In genomic region chr5:1746371-1747078, GRCh38 we compare ENCODE assay signal across 21 cellular contexts. TPM values are rescaled to one million over a fixed set of nuclear protein-coding genes. Genes with fewer than 3 reads are reported as not detected.
A peak's percentile ranks its signal among the peaks of the same experiment; 100 is the strongest.
DNase-seq lines count a peak whose midpoint lies in the region; ATAC-seq, FAIRE-seq and TF ChIP-seq lines count a peak whose summit lies in the region.
"Had no signal": no experiment of that assay in that cellular context is flagged by ENCODE, and none has a peak within 500 bp of the region (broad histone marks: within the 10 kb centered on the region; RNA-seq: fewer than 3 reads in every experiment).

No MANE protein-coding gene starts in this region.

- H3K9ac ChIP-seq in kidney (ENCODE audit: low read length in 2 of 2), result no peak overlapping the region

- no peak for FAIRE-seq in kidney (lab: Jason Lieb, UNC)
- FAIRE-seq: GM12878, TTC549 had no signal

- peaks cover 0 to 57% (median 0%) of the 10 kb centered on the region in 7 donors for H3K27me3 ChIP-seq in spleen (replicated peaks in 1 of 7)
- H3K27me3 ChIP-seq: adrenal gland had no signal

- CTCF ChIA-PET in activated CD4-positive, alpha-beta T cell treated with anti-CD3 and anti-CD28 coated beads for 36 hours (lab: Charles Lee), result interaction anchor here (0.6 kb wide), 1 partner anchor 46 kb away, joined by 5 read pairs; no protein-coding TSS in a partner anchor

- POLR2A ChIA-PET in activated CD4-positive, alpha-beta T cell treated with anti-CD3 and anti-CD28 coated beads for 36 hours (lab: Charles Lee), result no interaction called here

- DNase-seq in activated CD4-positive, alpha-beta T cell treated with anti-CD3 and anti-CD28 coated beads for 36 hours, result peak; percentile 1
- no peak for DNase-seq in activated CD4-positive, alpha-beta T cell treated with anti-CD3 and anti-CD28 coated beads for 48 hours
- DNase-seq in NCI-H446 treated with DMSO at 0.1 percent for 48 hours (lab: John Stamatoyannopoulos, UW), result peak; percentile 21
- peak; percentile 67 for DNase-seq in kidney
- DNase-seq in spleen, result peak; percentile 72
- DNase-seq in GF-D8 (lab: John Stamatoyannopoulos, UW), result no peak
- DNase-seq in NCI-H1105 (lab: John Stamatoyannopoulos, UW), result no peak
- DNase-seq: 8988T, DMS79 treated with DMSO at 0.1 percent for 48 hours, left cardiac atrium, NCI-H1105 treated with DMSO at 0.1 percent for 48 hours, NCI-H2081, PC-9, T-cell had no signal

- TF ChIP-seq CTCF in kidney (IDR thresholded peaks at IDR 0.05; ENCODE audit: borderline replicate concordance, extremely low read depth, insufficient read depth) (no peak), spleen (IDR thresholded peaks at IDR 0.05 in 8 of 11, conservative IDR thresholded peaks at IDR 0.05 in 3 of 11) (no peak)

- H3K4me1 Mint-ChIP-seq in activated CD4-positive, alpha-beta T cell treated with anti-CD3 and anti-CD28 coated beads for 36 hours, result no peaks in the 10 kb centered on the region
- H3K4me1 Mint-ChIP-seq: T-cell had no signal

- H3K27ac Mint-ChIP-seq in activated CD4-positive, alpha-beta T cell treated with anti-CD3 and anti-CD28 coated beads for 36 hours, result no peak overlapping the region
- H3K27ac Mint-ChIP-seq: natural killer cell treated with Interleukin-12 subunit alpha and Interleukin-12 subunit beta and Interleukin-15 and Interleukin-18, amount 100 ng/mL, for 72 hours; T-cell had no signal

- no peaks in the 10 kb centered on the region for H3K4me1 ChIP-seq in kidney (ENCODE audit: control insufficient read depth in 1 of 2, insufficient read depth in 1 of 2, low read depth in 1 of 2, low read length in 2 of 2)
- no peaks in the 10 kb centered on the region for H3K4me1 ChIP-seq in spleen
- H3K4me1 ChIP-seq: adrenal gland, breast epithelium had no signal

- H3K27ac ChIP-seq in kidney (ENCODE audit: low read depth in 2 of 2, low read length in 2 of 2), result no peak overlapping the region
- H3K27ac ChIP-seq in spleen, result no peak overlapping the region
- H3K27ac ChIP-seq: adrenal gland, breast epithelium, PC-9, thoracic aorta had no signal

- peaks cover 3% of the 10 kb centered on the region for H3K9me3 Mint-ChIP-seq in activated CD4-positive, alpha-beta T cell treated with anti-CD3 and anti-CD28 coated beads for 36 hours (ENCODE audit: low read depth)
- H3K9me3 Mint-ChIP-seq: natural killer cell treated with Interleukin-12 subunit alpha and Interleukin-12 subunit beta and Interleukin-15 and Interleukin-18, amount 100 ng/mL, for 72 hours had no signal

- 89 to 93% (median 91%) methylated on average over 62 to 63 of the region's 63 CpGs for WGBS in spleen, 5 donors

- no peak for ATAC-seq in activated CD4-positive, alpha-beta T cell treated with anti-CD3 and anti-CD28 coated beads for 36 hours
- no peak for ATAC-seq in HG03159 (IDR thresholded peaks at IDR 0.05; ENCODE audit: unreplicated experiment)
- ATAC-seq: GM12878, left cardiac atrium, T-cell had no signal

- peaks cover 13% of the 10 kb centered on the region for H3K27me3 Mint-ChIP-seq in activated CD4-positive, alpha-beta T cell treated with anti-CD3 and anti-CD28 coated beads for 36 hours

- no peak for TF ChIP-seq POLR2A in spleen (IDR thresholded peaks at IDR 0.05)

- intact Hi-C loops in activated CD4-positive, alpha-beta T cell treated with anti-CD3 and anti-CD28 coated beads for 36 hours (cut with DNase I, micrococcal nuclease), result no loop called here
- intact Hi-C loops in kidney (cut with DNase I) (no loop called here), spleen (cut with DNase I; ENCODE audit: low total_unique reads) (loop anchor here (10.0 kb wide), 1 partner anchor 278 kb away; no protein-coding TSS in a partner anchor)

- no peak overlapping the region for H3K4me3 Mint-ChIP-seq in activated CD4-positive, alpha-beta T cell treated with anti-CD3 and anti-CD28 coated beads for 36 hours
- H3K4me3 Mint-ChIP-seq: natural killer cell treated with Interleukin-12 subunit alpha and Interleukin-12 subunit beta and Interleukin-15 and Interleukin-18, amount 100 ng/mL, for 72 hours; T-cell had no signal

- no peaks in the 10 kb centered on the region for H3K36me3 Mint-ChIP-seq in activated CD4-positive, alpha-beta T cell treated with anti-CD3 and anti-CD28 coated beads for 36 hours (ENCODE audit: low read depth)
- H3K36me3 Mint-ChIP-seq: natural killer cell treated with Interleukin-12 subunit alpha and Interleukin-12 subunit beta and Interleukin-15 and Interleukin-18, amount 100 ng/mL, for 72 hours; T-cell had no signal

- H3K9me3 ChIP-seq in kidney (ENCODE audit: control insufficient read depth in 1 of 2, low read length in 2 of 2) (no peaks in the 10 kb centered on the region), spleen (peaks cover 0 to 15% (median 2%) of the 10 kb centered on the region in 8 donors)
- H3K9me3 ChIP-seq: adrenal gland, breast epithelium, thoracic aorta had no signal

- H3K4me3 ChIP-seq in kidney (ENCODE audit: low read length in 2 of 2), result no peak overlapping the region
- H3K4me3 ChIP-seq in spleen, result no peak overlapping the region
- H3K4me3 ChIP-seq: adrenal gland, breast epithelium, GM12878, PC-9, thoracic aorta had no signal

- no peaks in the 10 kb centered on the region for H3K36me3 ChIP-seq in kidney (ENCODE audit: control insufficient read depth in 1 of 2, insufficient read depth in 2 of 2, low read length in 2 of 2)
- no peaks in the 10 kb centered on the region for H3K36me3 ChIP-seq in spleen
- H3K36me3 ChIP-seq: adrenal gland, breast epithelium, thoracic aorta had no signal

RNA-seq across cellular contexts. Expression of gene MRPL36, which starts 53.1 kb away (rescaled TPM):
- total RNA-seq in activated CD4-positive, alpha-beta T cell treated with anti-CD3 and anti-CD28 coated beads for 36 hours, result 10 to 100 TPM; 51.4 to 64.9 TPM
- total RNA-seq in kidney (29.6 TPM), spleen (10 to 100 TPM; 20.3 to 45.0 (median 22.0) TPM)
- polyA plus RNA-seq in kidney (ENCODE audit: insufficient read depth, low read depth, low replicate concordance) (96.7 TPM), spleen (10 to 100 TPM; 59.3 to 77.3 (median 66.2) TPM)

RNA-seq across cellular contexts. Expression of gene NDUFS6, which starts 54.7 kb away (rescaled TPM):
- 10 to 100 TPM; 18.8 to 37.1 TPM for total RNA-seq in activated CD4-positive, alpha-beta T cell treated with anti-CD3 and anti-CD28 coated beads for 36 hours
- total RNA-seq in kidney (31.1 TPM), spleen (10 to 100 TPM; 18.2 to 38.4 (median 25.1) TPM)
- polyA plus RNA-seq in kidney (ENCODE audit: insufficient read depth, low read depth, low replicate concordance) (164 TPM), spleen (10 to 100 TPM; 36.7 to 74.2 (median 49.3) TPM)

Comparison
In these comparisons a context has a peak if more than half of its experiments do, and no peak if none do; other contexts are left out.
1. DNase-seq: peak in activated CD4-positive, alpha-beta T cell treated with anti-CD3 and anti-CD28 coated beads for 36 hours (single experiment), NCI-H446 treated with DMSO at 0.1 percent for 48 hours (single experiment), kidney (single experiment) and spleen (single experiment); none in activated CD4-positive, alpha-beta T cell treated with anti-CD3 and anti-CD28 coated beads for 48 hours (single experiment), GF-D8 (single experiment) and NCI-H1105 (single experiment).